ENCODE assay signal across 18 cellular contexts in genomic region chr4:165439344-165439743, GRCh38.
A peak's percentile ranks its signal among the peaks of the same experiment; 100 is the strongest.
DNase-seq lines count a peak whose midpoint lies in the region; ATAC-seq and TF ChIP-seq lines count a peak whose summit lies in the region.
"Had no signal": no experiment of that assay in that cellular context is flagged by ENCODE, and none has a peak within 500 bp of the region (broad histone marks: within the 10 kb centered on the region; RNA-seq: fewer than 3 reads in every experiment).

No MANE protein-coding gene starts in this region.

- POLR2A ChIA-PET in activated CD4-positive, alpha-beta memory T cell treated with anti-CD3 and anti-CD28 coated beads for 36 hours (lab: Charles Lee): no interaction called here

- peaks cover 14% of the 10 kb centered on the region for H3K4me1 Mint-ChIP-seq in glutamatergic neuron (ENCODE audit: low read depth, unreplicated experiment)
- no peaks in the 10 kb centered on the region for H3K4me1 Mint-ChIP-seq in activated CD4-positive, alpha-beta memory T cell treated with anti-CD3 and anti-CD28 coated beads for 36 hours (ENCODE audit: low read depth)

- H3K4me3 Mint-ChIP-seq in glutamatergic neuron (ENCODE audit: unreplicated experiment): no peak overlapping the region
- H3K4me3 Mint-ChIP-seq in activated CD4-positive, alpha-beta memory T cell treated with anti-CD3 and anti-CD28 coated beads for 36 hours: no peak overlapping the region
- H3K4me3 Mint-ChIP-seq: CD8-positive, alpha-beta memory T cell; T-cell had no signal

- DNase-seq in G401 (ENCODE audit: low spot score) (peak; percentile 60), M059J (ENCODE audit: low read depth) (peak; percentile 34), SW480 (ENCODE audit: low spot score) (peak; percentile 2), glutamatergic neuron (no peak), superior temporal gyrus (ENCODE audit: extremely low spot score) (no peak), HT-29 (ENCODE audit: low spot score) (no peak)
- DNase-seq in activated CD4-positive, alpha-beta memory T cell treated with anti-CD3 and anti-CD28 coated beads for 36 hours: no peak
- DNase-seq: CD8-positive, alpha-beta memory T cell; DND-41; H7; NCI-H1930; NCI-H345; NK-92 treated with Interleukin-12 subunit alpha and Interleukin-12 subunit beta, amount 100 ng/mL, for 24 hours; SHP77 treated with DMSO at 0.1 percent for 48 hours; SK-N-SH; T-cell had no signal

- no peak for TF ChIP-seq CTCF in glutamatergic neuron (IDR thresholded peaks at IDR 0.05; ENCODE audit: partially characterized antibody, unreplicated experiment)

- H3K9me3 Mint-ChIP-seq in glutamatergic neuron (ENCODE audit: unreplicated experiment): no peaks in the 10 kb centered on the region
- no peaks in the 10 kb centered on the region for H3K9me3 Mint-ChIP-seq in activated CD4-positive, alpha-beta memory T cell treated with anti-CD3 and anti-CD28 coated beads for 36 hours
- H3K9me3 Mint-ChIP-seq: CD8-positive, alpha-beta memory T cell; T-cell had no signal

- H3K36me3 Mint-ChIP-seq in glutamatergic neuron (ENCODE audit: unreplicated experiment): no peaks in the 10 kb centered on the region
- no peaks in the 10 kb centered on the region for H3K36me3 Mint-ChIP-seq in activated CD4-positive, alpha-beta memory T cell treated with anti-CD3 and anti-CD28 coated beads for 36 hours
- H3K36me3 Mint-ChIP-seq: CD8-positive, alpha-beta memory T cell; T-cell had no signal

- intact Hi-C loops in activated CD4-positive, alpha-beta memory T cell treated with anti-CD3 and anti-CD28 coated beads for 36 hours (cut with micrococcal nuclease): no loop called here

- in situ Hi-C loops in G401 (cut with HindIII; ENCODE audit: low sequenced_read_pairs): no loop called here

- no peak for ATAC-seq in HG02938 (IDR thresholded peaks at IDR 0.05; ENCODE audit: unreplicated experiment)
- ATAC-seq: A549, T-cell had no signal

- peak overlapping the region; percentile 11 for H3K27ac Mint-ChIP-seq in glutamatergic neuron (ENCODE audit: unreplicated experiment)
- no peak overlapping the region for H3K27ac Mint-ChIP-seq in activated CD4-positive, alpha-beta memory T cell treated with anti-CD3 and anti-CD28 coated beads for 36 hours
- H3K27ac Mint-ChIP-seq: CD8-positive, alpha-beta memory T cell; T-cell had no signal

- H3K27me3 Mint-ChIP-seq in glutamatergic neuron (ENCODE audit: unreplicated experiment): no peaks in the 10 kb centered on the region
- peaks cover 1% of the 10 kb centered on the region for H3K27me3 Mint-ChIP-seq in activated CD4-positive, alpha-beta memory T cell treated with anti-CD3 and anti-CD28 coated beads for 36 hours

- CTCF ChIA-PET in activated CD4-positive, alpha-beta memory T cell treated with anti-CD3 and anti-CD28 coated beads for 36 hours (lab: Charles Lee): no interaction called here

Comparison
In these comparisons a context has a peak if more than half of its experiments do, and no peak if none do; other contexts are left out.
1. DNase-seq: peak in G401 (single experiment), M059J (single experiment) and SW480 (single experiment); none in glutamatergic neuron (single experiment), activated CD4-positive, alpha-beta memory T cell treated with anti-CD3 and anti-CD28 coated beads for 36 hours (single experiment), superior temporal gyrus (single experiment) and HT-29 (single experiment).